Comparison of ENCODE assay signal across 8 cellular contexts in the genomic region with DNA sequence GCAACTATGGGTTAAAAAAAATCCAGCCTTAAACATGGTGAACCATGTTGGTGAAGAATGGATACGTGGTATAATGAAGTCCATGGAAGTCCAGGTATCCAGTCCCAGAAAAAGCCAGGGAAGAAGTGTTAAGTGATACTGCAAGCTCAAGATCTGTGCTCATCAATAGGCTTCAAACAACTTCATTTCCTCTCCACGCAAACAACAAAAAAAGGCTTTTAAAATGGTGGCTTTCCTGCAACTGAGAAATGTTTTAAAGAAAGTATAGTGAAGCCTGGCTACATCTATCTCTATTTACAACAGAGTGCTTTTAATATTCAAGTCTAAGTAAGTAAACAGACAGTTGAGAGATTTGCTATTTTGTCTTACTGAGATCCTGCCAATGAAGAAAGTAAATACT. TPM values are rescaled to one million over a fixed set of nuclear protein-coding genes. Genes with fewer than 3 reads are reported as not detected.
DNase-seq lines count a peak whose midpoint lies in the region; ATAC-seq and TF ChIP-seq lines count a peak whose summit lies in the region.

No MANE protein-coding gene starts in this region.

- CTCF ChIA-PET in activated naive CD4-positive, alpha-beta T cell treated with anti-CD3 and anti-CD28 coated beads, Interleukin-2, amount 10 ng/mL, durations not matched to agents 7 days and 5 days (lab: Charles Lee), result interaction anchor here (1.0 to 1.2 kb wide), 2 partner anchors 11 to 26 kb away, joined by 4 read pairs; no protein-coding TSS in a partner anchor

- H3K36me3 Mint-ChIP-seq in activated naive CD4-positive, alpha-beta T cell treated with anti-CD3 and anti-CD28 coated beads, Interleukin-2, amount 10 ng/mL, durations not matched to agents 7 days and 5 days, result peaks cover 26% of the 10 kb centered on the region
- H3K36me3 Mint-ChIP-seq in activated naive CD8-positive, alpha-beta T cell treated with anti-CD3 and anti-CD28 coated beads for 36 hours, result peaks cover 25% of the 10 kb centered on the region

- H3K4me3 ChIP-seq in left lung (peak overlapping the region in 1 of 2 donors; percentile 82), thymus (ENCODE audit: low read length) (peak overlapping the region; percentile 93), vagina (peak overlapping the region in 1 of 2 donors; percentile 82)

- peak overlapping the region; percentile 86 for H3K4me3 Mint-ChIP-seq in activated naive CD4-positive, alpha-beta T cell treated with anti-CD3 and anti-CD28 coated beads, Interleukin-2, amount 10 ng/mL, durations not matched to agents 7 days and 5 days
- peak overlapping the region; percentile 85 for H3K4me3 Mint-ChIP-seq in activated naive CD8-positive, alpha-beta T cell treated with anti-CD3 and anti-CD28 coated beads for 36 hours

- DNase-seq in activated naive CD4-positive, alpha-beta T cell treated with anti-CD3 and anti-CD28 coated beads, Interleukin-2, amount 10 ng/mL, durations not matched to agents 7 days and 5 days, result no peak
- no peak for DNase-seq in activated naive CD4-positive, alpha-beta T cell (lab: John Stamatoyannopoulos, UW)
- no peak for DNase-seq in activated naive CD8-positive, alpha-beta T cell treated with anti-CD3 and anti-CD28 coated beads for 36 hours
- DNase-seq in left lung (no peak), vagina (ENCODE audit: extremely low spot score in 2 of 2) (no peak), pons (ENCODE audit: low spot score) (no peak)

- H3K27me3 ChIP-seq in left lung (no peaks in the 10 kb centered on the region), thymus (ENCODE audit: control insufficient read depth, insufficient read depth) (no peaks in the 10 kb centered on the region), vagina (no peaks in the 10 kb centered on the region)

- H3K27ac ChIP-seq in left lung (peak overlapping the region; percentile 88 to 94), thymus (ENCODE audit: low read depth) (peak overlapping the region; percentile 69), vagina (no peak overlapping the region)

- WGBS in thymus, result 27% methylated on average over 2 of the region's 2 CpGs

- ATAC-seq in left lung (peak; percentile 51), HG03457 (IDR thresholded peaks at IDR 0.05; ENCODE audit: unreplicated experiment) (no peak)

- no peaks in the 10 kb centered on the region for H3K9me3 Mint-ChIP-seq in activated naive CD4-positive, alpha-beta T cell treated with anti-CD3 and anti-CD28 coated beads, Interleukin-2, amount 10 ng/mL, durations not matched to agents 7 days and 5 days
- H3K9me3 Mint-ChIP-seq in activated naive CD8-positive, alpha-beta T cell treated with anti-CD3 and anti-CD28 coated beads for 36 hours, result no peaks in the 10 kb centered on the region

- H3K9me3 ChIP-seq in left lung (no peaks in the 10 kb centered on the region), thymus (ENCODE audit: control insufficient read depth) (no peaks in the 10 kb centered on the region), vagina (no peaks in the 10 kb centered on the region)

- peaks cover 19 to 57% of the 10 kb centered on the region in 2 donors for H3K4me1 ChIP-seq in left lung
- H3K4me1 ChIP-seq in thymus (ENCODE audit: control insufficient read depth, insufficient read depth, low read length), result peaks cover 15% of the 10 kb centered on the region
- peaks cover 33% of the 10 kb centered on the region for H3K4me1 ChIP-seq in vagina

- H3K27ac Mint-ChIP-seq in activated naive CD4-positive, alpha-beta T cell treated with anti-CD3 and anti-CD28 coated beads, Interleukin-2, amount 10 ng/mL, durations not matched to agents 7 days and 5 days, result peak overlapping the region; percentile 97
- H3K27ac Mint-ChIP-seq in activated naive CD8-positive, alpha-beta T cell treated with anti-CD3 and anti-CD28 coated beads for 36 hours, result peak overlapping the region; percentile 89

- peaks cover 50% of the 10 kb centered on the region for H3K4me1 Mint-ChIP-seq in activated naive CD4-positive, alpha-beta T cell treated with anti-CD3 and anti-CD28 coated beads, Interleukin-2, amount 10 ng/mL, durations not matched to agents 7 days and 5 days
- H3K4me1 Mint-ChIP-seq in activated naive CD8-positive, alpha-beta T cell treated with anti-CD3 and anti-CD28 coated beads for 36 hours, result peaks cover 56% of the 10 kb centered on the region

- peaks cover 9% of the 10 kb centered on the region for H3K27me3 Mint-ChIP-seq in activated naive CD4-positive, alpha-beta T cell treated with anti-CD3 and anti-CD28 coated beads, Interleukin-2, amount 10 ng/mL, durations not matched to agents 7 days and 5 days
- H3K27me3 Mint-ChIP-seq in activated naive CD8-positive, alpha-beta T cell treated with anti-CD3 and anti-CD28 coated beads for 36 hours, result no peaks in the 10 kb centered on the region

- TF ChIP-seq CTCF in left lung (IDR thresholded peaks at IDR 0.05) (no peak), vagina (IDR thresholded peaks at IDR 0.05) (no peak)

- TF ChIP-seq POLR2A in vagina (IDR thresholded peaks at IDR 0.05), result no peak

- no peaks in the 10 kb centered on the region for H3K36me3 ChIP-seq in left lung
- H3K36me3 ChIP-seq in thymus (ENCODE audit: control insufficient read depth, insufficient read depth), result no peaks in the 10 kb centered on the region
- H3K36me3 ChIP-seq in vagina, result no peaks in the 10 kb centered on the region

- intact Hi-C loops in left lung (cut with DNase I), result no loop called here
- intact Hi-C loops in vagina (cut with DNase I), result loop anchor here (10.0 kb wide), 1 partner anchor 1220 kb away; the partner anchor contains the start of gene CPEB2

RNA-seq across cellular contexts. Expression of gene TAPT1, which starts 1.6 kb away (rescaled TPM):
- 10 to 100 TPM; 28.5 to 31.3 TPM for total RNA-seq in activated naive CD8-positive, alpha-beta T cell treated with anti-CD3 and anti-CD28 coated beads for 36 hours
- total RNA-seq in left lung (10 to 100 TPM; 42.9 to 60.4 TPM), vagina (28.5 TPM)
- 29.0 TPM for polyA plus RNA-seq in thymus
